1 cellular context compared by ENCODE assay signal in genomic region chr9:78406933-78407332, GRCh38.
TF ChIP-seq lines count a peak whose summit lies in the region.

No MANE protein-coding gene starts in this region.

TF ChIP-seq in HepG2, 621 proteins besides CTCF, POLR2A, EP300 and RAD21 (continued from another document and continues in another):
- TF ChIP-seq ZNF512 (CRISPR knock-in tag; IDR thresholded peaks at IDR 0.05) (no peak), TBX3 (IDR thresholded peaks at IDR 0.05; ENCODE audit: borderline replicate concordance) (peak; percentile 41; the same call in 1 of the 2 replicates), ZNF644 (CRISPR knock-in tag; IDR thresholded peaks at IDR 0.05; ENCODE audit: low read depth) (peak; percentile 97), ZNF317 (CRISPR knock-in tag; IDR thresholded peaks at IDR 0.05) (0 out of 2 replicates have a peak, but pooled peaks have one; percentile 29), MXD3 (CRISPR knock-in tag; IDR thresholded peaks at IDR 0.05) (no peak), HOXA3 (CRISPR knock-in tag; IDR thresholded peaks at IDR 0.05) (peak; percentile 48; the same call in 1 of the 2 replicates), ZNF674 (CRISPR knock-in tag; IDR thresholded peaks at IDR 0.05; ENCODE audit: low read depth) (no peak), CENPBD1 (CRISPR knock-in tag; IDR thresholded peaks at IDR 0.05; ENCODE audit: borderline replicate concordance, low read depth) (no peak), NPAS2 (CRISPR knock-in tag; IDR thresholded peaks at IDR 0.05; ENCODE audit: borderline replicate concordance) (no peak), ZNF431 (CRISPR knock-in tag; IDR thresholded peaks at IDR 0.05; ENCODE audit: borderline replicate concordance, low read depth) (no peak), SMC3 (IDR thresholded peaks at IDR 0.05; ENCODE audit: low read length) (0 out of 2 replicates have a peak, but pooled peaks have one; percentile 7), ZNF543 (CRISPR knock-in tag; IDR thresholded peaks at IDR 0.05) (no peak), TRIM24 (CRISPR knock-in tag; IDR thresholded peaks at IDR 0.05) (0 out of 2 replicates have a peak, but pooled peaks have one; percentile 59), ISL2 (CRISPR knock-in tag; IDR thresholded peaks at IDR 0.05) (peak; percentile 66; the same call in 1 of the 2 replicates), ZNF792 (CRISPR knock-in tag; IDR thresholded peaks at IDR 0.05) (0 out of 2 replicates have a peak, but pooled peaks have one; percentile 30), ZBTB25 (CRISPR knock-in tag; IDR thresholded peaks at IDR 0.05) (no peak), MLX (CRISPR knock-in tag; IDR thresholded peaks at IDR 0.05) (no peak), IRF2 (CRISPR knock-in tag; IDR thresholded peaks at IDR 0.05) (peak; percentile 85), ZNF619 (CRISPR knock-in tag; IDR thresholded peaks at IDR 0.05) (no peak), CREB3 (CRISPR knock-in tag; IDR thresholded peaks at IDR 0.05) (no peak), MTF1 (CRISPR knock-in tag; IDR thresholded peaks at IDR 0.05) (no peak), ZNF609 (CRISPR knock-in tag; IDR thresholded peaks at IDR 0.05; ENCODE audit: borderline replicate concordance) (peak; percentile 59), CCDC6 (CRISPR knock-in tag; IDR thresholded peaks at IDR 0.05) (0 out of 2 replicates have a peak, but pooled peaks have one; percentile 47), ZNF207 (IDR thresholded peaks at IDR 0.05; ENCODE audit: borderline replicate concordance) (no peak), ZNF101 (CRISPR knock-in tag; IDR thresholded peaks at IDR 0.05; ENCODE audit: borderline replicate concordance, low read depth) (no peak), SP1 (IDR thresholded peaks at IDR 0.05) (no peak), SP1 (CRISPR knock-in tag; IDR thresholded peaks at IDR 0.05) (no peak), RARG (CRISPR knock-in tag; IDR thresholded peaks at IDR 0.05; ENCODE audit: low read depth) (no peak), ZNF572 (CRISPR knock-in tag; IDR thresholded peaks at IDR 0.05) (no peak), HMGXB3 (CRISPR knock-in tag; IDR thresholded peaks at IDR 0.05; ENCODE audit: borderline replicate concordance) (no peak), AGO2 (optimal IDR thresholded peaks at IDR 0.05; ENCODE audit: low read depth, low read length) (no peak), NR2C2 (CRISPR knock-in tag; IDR thresholded peaks at IDR 0.05; ENCODE audit: borderline replicate concordance) (0 out of 2 replicates have a peak, but pooled peaks have one; percentile 32), SNAI1 (CRISPR knock-in tag; IDR thresholded peaks at IDR 0.05; ENCODE audit: borderline replicate concordance) (no peak), HNRNPLL (IDR thresholded peaks at IDR 0.05; ENCODE audit: low read depth, low read length, poor library complexity, severe bottlenecking) (no peak), ZBTB42 (CRISPR knock-in tag; IDR thresholded peaks at IDR 0.05) (no peak), YEATS2 (CRISPR knock-in tag; IDR thresholded peaks at IDR 0.05; ENCODE audit: borderline replicate concordance) (no peak), ARNT (IDR thresholded peaks at IDR 0.05) (no peak), TFDP2 (CRISPR knock-in tag; IDR thresholded peaks at IDR 0.05) (peak; percentile 46; the same call in 1 of the 2 replicates), ZNF678 (CRISPR knock-in tag; IDR thresholded peaks at IDR 0.05) (no peak), HNRNPUL1 (IDR thresholded peaks at IDR 0.05; ENCODE audit: low read depth, low read length) (no peak), TBL1XR1 (IDR thresholded peaks at IDR 0.05; ENCODE audit: borderline replicate concordance, low read length, partially characterized antibody) (peak; percentile 49), ZNF430 (CRISPR knock-in tag; IDR thresholded peaks at IDR 0.05) (no peak), ZNF569 (CRISPR knock-in tag; IDR thresholded peaks at IDR 0.05; ENCODE audit: borderline replicate concordance) (no peak), SRF (IDR thresholded peaks at IDR 0.05; ENCODE audit: low read depth, low read length) (no peak), ZKSCAN1 (IDR thresholded peaks at IDR 0.05; ENCODE audit: low read length) (no peak), GLMP (CRISPR knock-in tag; IDR thresholded peaks at IDR 0.05; ENCODE audit: borderline replicate concordance) (no peak), HMG20B (CRISPR knock-in tag; conservative IDR thresholded peaks at IDR 0.05) (0 out of 2 replicates have a peak, but pooled peaks have one; percentile 60), CENPX (CRISPR knock-in tag; IDR thresholded peaks at IDR 0.05) (no peak), TP53 (CRISPR knock-in tag; conservative IDR thresholded peaks at IDR 0.05) (no peak), DR1 (CRISPR knock-in tag; IDR thresholded peaks at IDR 0.05) (no peak), RBM39 (IDR thresholded peaks at IDR 0.05; ENCODE audit: low read depth, low read length, poor library complexity, severe bottlenecking) (no peak), SATB2 (CRISPR knock-in tag; IDR thresholded peaks at IDR 0.05) (no peak), HOXA7 (CRISPR knock-in tag; IDR thresholded peaks at IDR 0.05) (no peak)
